Comparison of ENCODE assay signal across 24 cellular contexts in genomic region chr9:101706261-101706798, GRCh38. TPM values are rescaled to one million over a fixed set of nuclear protein-coding genes. Genes with fewer than 3 reads are reported as not detected.
DNase-seq lines count a peak whose midpoint lies in the region; ATAC-seq and TF ChIP-seq lines count a peak whose summit lies in the region.
"Had no signal": no experiment of that assay in that cellular context is flagged by ENCODE, and none has a peak within 500 bp of the region (broad histone marks: within the 10 kb centered on the region; RNA-seq: fewer than 3 reads in every experiment).

No MANE protein-coding gene starts in this region.

- DNase-seq in activated naive CD4-positive, alpha-beta T cell treated with anti-CD3 and anti-CD28 coated beads, Interleukin-2, amount 10 ng/mL, durations not matched to agents 7 days and 5 days, result no peak
- DNase-seq in OCI-LY7 (ENCODE audit: low spot score) (peak; percentile 1), kidney tubule cell (ENCODE audit: low spot score) (peak; percentile 45), transverse colon (no peak), mammary epithelial cell (no peak), lower leg skin (ENCODE audit: low spot score in 2 of 2) (no peak)
- no peak for DNase-seq in naive thymus-derived CD4-positive, alpha-beta T cell
- DNase-seq: ACHN; activated CD8-positive, alpha-beta T cell treated with anti-CD3 and anti-CD28 coated beads, Interleukin-2, amount 10 ng/mL, durations not matched to agents 7 days and 5 days; activated naive CD4-positive, alpha-beta T cell treated with anti-CD3 and anti-CD28 coated beads, Interleukin-2, amount 50 U/mL, for 16 hours; activated T-cell treated with anti-CD3 and anti-CD28 coated beads, Interleukin-2, amount 50 U/mL, for 24 hours; C1 segment of cervical spinal cord; effector CD8-positive, alpha-beta T cell; NCI-H1048; stimulated activated naive CD4-positive, alpha-beta T cell treated with Interleukin-2 at 50 U/mL for 16 hours had no signal

- in situ Hi-C loops in transverse colon (cut with MboI; ENCODE audit: low pct_ligation_motif_present in 1 of 4, low pct_unique_long_range_greater_than_20kb in 1 of 4, low sequenced_read_pairs in 3 of 4), result loop anchor here in 2 of 4 donors (25.0 kb wide), 1 partner anchor 94 kb away; no protein-coding TSS in a partner anchor
- in situ Hi-C loops in mammary epithelial cell (cut with MboI; ENCODE audit: low sequenced_read_pairs in 2 of 2), result no loop called here

- H3K9me3 ChIP-seq in OCI-LY7 (ENCODE audit: low read length), result no peaks in the 10 kb centered on the region
- H3K9me3 ChIP-seq in transverse colon, result no peaks in the 10 kb centered on the region
- H3K9me3 ChIP-seq in mammary epithelial cell (replicated peaks; ENCODE audit: insufficient read depth, low read length), result no peaks in the 10 kb centered on the region
- no peaks in the 10 kb centered on the region for H3K9me3 ChIP-seq in naive thymus-derived CD4-positive, alpha-beta T cell (ENCODE audit: control insufficient read depth in 2 of 3, low read length in 3 of 3)
- H3K9me3 ChIP-seq: esophagus muscularis mucosa, prostate gland, SK-N-SH had no signal

- CTCF ChIA-PET in activated naive CD4-positive, alpha-beta T cell treated with anti-CD3 and anti-CD28 coated beads, Interleukin-2, amount 10 ng/mL, durations not matched to agents 7 days and 5 days (lab: Charles Lee), result no interaction called here
- CTCF ChIA-PET in OCI-LY7 (lab: Charles Lee; ENCODE audit: unreplicated experiment), result no interaction called here
- CTCF ChIA-PET in mammary epithelial cell (lab: Charles Lee; ENCODE audit: low non-redundant PET), result no interaction called here
- CTCF ChIA-PET in naive thymus-derived CD4-positive, alpha-beta T cell (lab: Charles Lee), result no interaction called here

- POLR2A ChIA-PET in OCI-LY7 (lab: Charles Lee), result interaction anchor here (1.1 kb wide), 1 partner anchor 35 kb away, joined by 4 read pairs; no protein-coding TSS in a partner anchor
- POLR2A ChIA-PET in naive thymus-derived CD4-positive, alpha-beta T cell (lab: Charles Lee), result no interaction called here

- dilution Hi-C loops in mammary epithelial cell (cut with HindIII; ENCODE audit: low sequenced_read_pairs), result no loop called here

- no peaks in the 10 kb centered on the region for H3K9me3 Mint-ChIP-seq in activated naive CD4-positive, alpha-beta T cell treated with anti-CD3 and anti-CD28 coated beads, Interleukin-2, amount 50 U/mL, for 24 hours
- H3K9me3 Mint-ChIP-seq in activated naive CD4-positive, alpha-beta T cell treated with anti-CD3 and anti-CD28 coated beads, Interleukin-2, amount 10 ng/mL, durations not matched to agents 7 days and 5 days, result no peaks in the 10 kb centered on the region
- peaks cover 0 to 2% (median 0%) of the 10 kb centered on the region in 11 donors for H3K9me3 Mint-ChIP-seq in naive thymus-derived CD4-positive, alpha-beta T cell
- H3K9me3 Mint-ChIP-seq: activated T-cell treated with anti-CD3 and anti-CD28 coated beads, Interleukin-2, amount 50 U/mL, for 24 hours had no signal

- no peak overlapping the region for H2AFZ ChIP-seq in OCI-LY7 (ENCODE audit: low read length)
- no peak overlapping the region for H2AFZ ChIP-seq in mammary epithelial cell (ENCODE audit: low read depth, low read length)

- H4K20me1 ChIP-seq in OCI-LY7 (ENCODE audit: insufficient read depth, low read length) (no peaks in the 10 kb centered on the region), mammary epithelial cell (ENCODE audit: insufficient read depth, low read length) (no peaks in the 10 kb centered on the region)

- H3K27me3 ChIP-seq in transverse colon (no peaks in the 10 kb centered on the region), mammary epithelial cell (ENCODE audit: insufficient read depth, low read length) (no peaks in the 10 kb centered on the region)
- no peaks in the 10 kb centered on the region for H3K27me3 ChIP-seq in naive thymus-derived CD4-positive, alpha-beta T cell (ENCODE audit: control insufficient read depth in 2 of 2, insufficient read depth in 2 of 2, low read length in 2 of 2)

- intact Hi-C loops in OCI-LY7 (cut with micrococcal nuclease; ENCODE audit: unreplicated experiment) (no loop called here), transverse colon (cut with DNase I; ENCODE audit: low total_unique reads) (no loop called here), mammary epithelial cell (cut with micrococcal nuclease) (no loop called here), lower leg skin (cut with DNase I; ENCODE audit: low total_unique reads) (no loop called here)
- intact Hi-C loops in naive thymus-derived CD4-positive, alpha-beta T cell (cut with micrococcal nuclease), result no loop called here

- H3K79me2 ChIP-seq in OCI-LY7 (ENCODE audit: insufficient read depth, low read depth, low read length), result no peaks in the 10 kb centered on the region
- H3K79me2 ChIP-seq in mammary epithelial cell (ENCODE audit: insufficient read depth, low read length), result no peaks in the 10 kb centered on the region

- H3K4me1 ChIP-seq in OCI-LY7 (ENCODE audit: insufficient read depth, low read length, poor library complexity, severe bottlenecking), result no peaks in the 10 kb centered on the region
- peaks cover 5 to 30% (median 21%) of the 10 kb centered on the region in 4 donors for H3K4me1 ChIP-seq in transverse colon
- H3K4me1 ChIP-seq in mammary epithelial cell (ENCODE audit: insufficient read depth, low read length), result no peaks in the 10 kb centered on the region
- peaks cover 0 to 3% of the 10 kb centered on the region in 2 donors for H3K4me1 ChIP-seq in naive thymus-derived CD4-positive, alpha-beta T cell (ENCODE audit: control insufficient read depth in 2 of 2, insufficient read depth in 2 of 2, low read length in 2 of 2)
- H3K4me1 ChIP-seq: prostate gland had no signal

- H3K9ac ChIP-seq in mammary epithelial cell (ENCODE audit: insufficient read depth, low read length), result no peak overlapping the region
- H3K9ac ChIP-seq: SK-N-SH had no signal

- H3K4me2 ChIP-seq in OCI-LY7 (ENCODE audit: low read length) (no peak overlapping the region), mammary epithelial cell (ENCODE audit: insufficient read depth, low read depth, low read length) (no peak overlapping the region)
- H3K4me2 ChIP-seq: SK-N-SH had no signal

- no peak overlapping the region for H3K27ac Mint-ChIP-seq in activated naive CD4-positive, alpha-beta T cell treated with anti-CD3 and anti-CD28 coated beads, Interleukin-2, amount 50 U/mL, for 24 hours
- no peak overlapping the region for H3K27ac Mint-ChIP-seq in activated naive CD4-positive, alpha-beta T cell treated with anti-CD3 and anti-CD28 coated beads, Interleukin-2, amount 10 ng/mL, durations not matched to agents 7 days and 5 days
- peak overlapping the region in 1 of 9 donors; percentile 17 for H3K27ac Mint-ChIP-seq in naive thymus-derived CD4-positive, alpha-beta T cell
- H3K27ac Mint-ChIP-seq: activated CD8-positive, alpha-beta T cell treated with anti-CD3 and anti-CD28 coated beads, Interleukin-2, amount 10 ng/mL, durations not matched to agents 7 days and 5 days; activated T-cell treated with anti-CD3 and anti-CD28 coated beads, Interleukin-2, amount 50 U/mL, for 24 hours; IgD-negative memory B cell had no signal

- BruUV-seq in OCI-LY7 (replicated peaks; lab: Mats Ljungman, UMichigan), result no TSS peak
- BruUV-seq in mammary epithelial cell (replicated peaks; lab: Mats Ljungman, UMichigan), result no TSS peak

- no peak for ATAC-seq in naive thymus-derived CD4-positive, alpha-beta T cell
- ATAC-seq: activated CD8-positive, alpha-beta T cell treated with anti-CD3 and anti-CD28 coated beads, Interleukin-2, amount 10 ng/mL, durations not matched to agents 7 days and 5 days had no signal

- H3K27ac ChIP-seq in OCI-LY7 (ENCODE audit: low read depth, low read length, poor library complexity, severe bottlenecking), result no peak overlapping the region
- H3K27ac ChIP-seq in transverse colon, result peak overlapping the region; percentile 61 to 71 (median 62)
- no peak overlapping the region for H3K27ac ChIP-seq in mammary epithelial cell (ENCODE audit: insufficient read depth, low read depth, low read length)
- H3K27ac ChIP-seq in naive thymus-derived CD4-positive, alpha-beta T cell (ENCODE audit: low read depth, low read length), result no peak overlapping the region
- H3K27ac ChIP-seq: esophagus muscularis mucosa, HL-60, prostate gland had no signal

- H3K27me3 Mint-ChIP-seq in activated naive CD4-positive, alpha-beta T cell treated with anti-CD3 and anti-CD28 coated beads, Interleukin-2, amount 50 U/mL, for 24 hours, result peaks cover 3% of the 10 kb centered on the region
- peaks cover 11% of the 10 kb centered on the region for H3K27me3 Mint-ChIP-seq in activated naive CD4-positive, alpha-beta T cell treated with anti-CD3 and anti-CD28 coated beads, Interleukin-2, amount 10 ng/mL, durations not matched to agents 7 days and 5 days
- H3K27me3 Mint-ChIP-seq in naive thymus-derived CD4-positive, alpha-beta T cell, result peaks cover 4 to 19% (median 10%) of the 10 kb centered on the region in 5 donors

- no peaks in the 10 kb centered on the region for H3K36me3 Mint-ChIP-seq in activated naive CD4-positive, alpha-beta T cell treated with anti-CD3 and anti-CD28 coated beads, Interleukin-2, amount 50 U/mL, for 24 hours
- no peaks in the 10 kb centered on the region for H3K36me3 Mint-ChIP-seq in activated naive CD4-positive, alpha-beta T cell treated with anti-CD3 and anti-CD28 coated beads, Interleukin-2, amount 10 ng/mL, durations not matched to agents 7 days and 5 days
- no peaks in the 10 kb centered on the region for H3K36me3 Mint-ChIP-seq in naive thymus-derived CD4-positive, alpha-beta T cell
- H3K36me3 Mint-ChIP-seq: IgD-negative memory B cell had no signal

- no peaks in the 10 kb centered on the region for H3K36me3 ChIP-seq in OCI-LY7 (ENCODE audit: insufficient read depth, low read length)
- H3K36me3 ChIP-seq in transverse colon, result no peaks in the 10 kb centered on the region
- no peaks in the 10 kb centered on the region for H3K36me3 ChIP-seq in mammary epithelial cell (ENCODE audit: insufficient read depth, low read length)
- H3K36me3 ChIP-seq in naive thymus-derived CD4-positive, alpha-beta T cell (ENCODE audit: control insufficient read depth in 2 of 3, insufficient read depth in 3 of 3, low read length in 3 of 3), result no peaks in the 10 kb centered on the region
- H3K36me3 ChIP-seq: esophagus muscularis mucosa, prostate gland had no signal

- TF ChIP-seq CTCF in OCI-LY7 (conservative IDR thresholded peaks at IDR 0.05; ENCODE audit: low read length), result no peak
- TF ChIP-seq CTCF in transverse colon (IDR thresholded peaks at IDR 0.05), result peak in 1 of 5 experiments; percentile 21
- TF ChIP-seq CTCF in mammary epithelial cell (conservative IDR thresholded peaks at IDR 0.05 in 1 of 2, IDR thresholded peaks at IDR 0.05 in 1 of 2; ENCODE audit: extremely low read depth in 1 of 2, insufficient read depth in 1 of 2, low read depth in 1 of 2, low read length in 2 of 2), result no peak
- no peak for TF ChIP-seq CTCF in lower leg skin (IDR thresholded peaks at IDR 0.05)

- TF ChIP-seq POLR2A in transverse colon (IDR thresholded peaks at IDR 0.05) (no peak), lower leg skin (IDR thresholded peaks at IDR 0.05) (no peak)

- peaks cover 18% of the 10 kb centered on the region for H3K4me1 Mint-ChIP-seq in activated naive CD4-positive, alpha-beta T cell treated with anti-CD3 and anti-CD28 coated beads, Interleukin-2, amount 50 U/mL, for 24 hours
- peaks cover 6% of the 10 kb centered on the region for H3K4me1 Mint-ChIP-seq in activated naive CD4-positive, alpha-beta T cell treated with anti-CD3 and anti-CD28 coated beads, Interleukin-2, amount 10 ng/mL, durations not matched to agents 7 days and 5 days
- H3K4me1 Mint-ChIP-seq in naive thymus-derived CD4-positive, alpha-beta T cell, result peaks cover 5 to 26% (median 13%) of the 10 kb centered on the region in 7 donors

- H3K4me3 ChIP-seq in OCI-LY7 (ENCODE audit: low read depth, low read length, poor library complexity, severe bottlenecking) (no peak overlapping the region), transverse colon (no peak overlapping the region), mammary epithelial cell (replicated peaks in 1 of 3; ENCODE audit: insufficient read depth in 1 of 3, low read depth in 2 of 3, low read length in 3 of 3) (no peak overlapping the region), lower leg skin (ENCODE audit: low read depth, poor library complexity, severe bottlenecking) (no peak overlapping the region)
- H3K4me3 ChIP-seq in naive thymus-derived CD4-positive, alpha-beta T cell (ENCODE audit: low read length), result no peak overlapping the region
- H3K4me3 ChIP-seq: prostate gland had no signal

- H3K9me2 ChIP-seq in OCI-LY7 (ENCODE audit: insufficient read depth, low read length), result no peaks in the 10 kb centered on the region
- H3K9me2 ChIP-seq: SK-N-SH had no signal

- peak overlapping the region; percentile 27 for H3K4me3 Mint-ChIP-seq in activated naive CD4-positive, alpha-beta T cell treated with anti-CD3 and anti-CD28 coated beads, Interleukin-2, amount 50 U/mL, for 24 hours
- H3K4me3 Mint-ChIP-seq in activated naive CD4-positive, alpha-beta T cell treated with anti-CD3 and anti-CD28 coated beads, Interleukin-2, amount 10 ng/mL, durations not matched to agents 7 days and 5 days, result no peak overlapping the region
- H3K4me3 Mint-ChIP-seq in naive thymus-derived CD4-positive, alpha-beta T cell, result peak overlapping the region in 2 of 10 donors; percentile 13 to 87
- H3K4me3 Mint-ChIP-seq: activated CD8-positive, alpha-beta T cell treated with anti-CD3 and anti-CD28 coated beads, Interleukin-2, amount 10 ng/mL, durations not matched to agents 7 days and 5 days; activated T-cell treated with anti-CD3 and anti-CD28 coated beads, Interleukin-2, amount 50 U/mL, for 24 hours; IgD-negative memory B cell had no signal

- TF ChIP-seq EP300 in transverse colon (IDR thresholded peaks at IDR 0.05; ENCODE audit: low read depth), result no peak

RNA-seq across cellular contexts. Expression of gene GRIN3A, which starts 32.1 kb away (rescaled TPM):
- total RNA-seq in OCI-LY7 (2014; rRNA removed; shearing (Covaris generic)), result not detected in 2 replicates
- total RNA-seq in OCI-LY7 (2022) (not detected in 2 replicates), transverse colon (under 1 TPM in 3 of 4 donors, not detected in 1; 0.27 to 0.48 (median 0.37) TPM), mammary epithelial cell (not detected), lower leg skin (not detected)
- not detected for polyA plus RNA-seq in mammary epithelial cell
- polyA minus RNA-seq in mammary epithelial cell, result not detected
- total RNA-seq in naive thymus-derived CD4-positive, alpha-beta T cell, result under 1 TPM in 3 of 5 experiments, not detected in 2; 0.05 to 0.08 (median 0.08) TPM
- under 1 TPM; 0.02 to 0.04 TPM for polyA plus RNA-seq in naive thymus-derived CD4-positive, alpha-beta T cell
- total RNA-seq: activated CD8-positive, alpha-beta T cell treated with anti-CD3 and anti-CD28 coated beads, Interleukin-2, amount 10 ng/mL, durations not matched to agents 7 days and 5 days; astrocyte; chondrocyte; kidney epithelial cell had no signal
- polyA plus RNA-seq: IgD-negative memory B cell, SK-N-SH had no signal

Comparison
In these comparisons a context has a peak if more than half of its experiments do, and no peak if none do; other contexts are left out.
1. DNase-seq: peak in OCI-LY7 (single experiment) and kidney tubule cell (single experiment); none in activated naive CD4-positive, alpha-beta T cell treated with anti-CD3 and anti-CD28 coated beads, Interleukin-2, amount 10 ng/mL, durations not matched to agents 7 days and 5 days (single experiment), transverse colon (single experiment), mammary epithelial cell (single experiment), naive thymus-derived CD4-positive, alpha-beta T cell (0 of 9) and lower leg skin (0 of 2).
2. H3K27ac ChIP-seq: peak in transverse colon (4 of 4); none in OCI-LY7 (single experiment), mammary epithelial cell (single experiment) and naive thymus-derived CD4-positive, alpha-beta T cell (single experiment).